Comparison of ENCODE assay signal across 10 cellular contexts in the genomic region with DNA sequence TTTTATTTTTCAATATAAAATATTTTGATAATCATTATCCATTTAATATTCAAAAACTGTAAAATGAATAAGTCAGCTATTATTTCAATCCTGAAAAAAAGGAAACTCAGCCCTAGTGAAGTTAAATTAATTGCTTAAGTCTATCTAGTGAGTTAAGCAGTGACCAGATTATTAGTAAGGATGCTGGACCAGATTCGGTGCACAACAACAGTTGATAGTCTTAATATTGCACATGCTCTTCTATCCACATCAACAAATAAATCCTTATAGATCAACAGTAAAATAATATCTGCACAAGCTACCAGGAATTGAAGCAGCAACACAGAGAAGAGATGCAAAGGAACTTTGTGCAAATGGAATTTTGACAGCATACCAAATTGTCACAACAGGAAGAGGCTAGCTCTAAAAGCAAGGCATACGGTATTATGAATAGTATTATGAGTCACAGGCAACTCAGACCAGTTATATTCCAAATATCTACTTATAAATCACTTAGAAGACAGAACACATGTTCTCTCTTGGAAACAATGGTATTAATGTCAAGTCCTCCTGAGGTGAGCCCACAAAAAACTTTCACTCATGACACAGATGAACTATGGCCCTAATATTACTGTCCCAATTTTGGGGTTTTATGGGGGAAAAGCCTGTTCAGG. TPM values are rescaled to one million over a fixed set of nuclear protein-coding genes. Genes with fewer than 3 reads are reported as not detected.
A peak's percentile ranks its signal among the peaks of the same experiment; 100 is the strongest.
DNase-seq lines count a peak whose midpoint lies in the region; ATAC-seq and TF ChIP-seq lines count a peak whose summit lies in the region.
"Had no signal": no experiment of that assay in that cellular context is flagged by ENCODE, and none has a peak within 500 bp of the region (broad histone marks: within the 10 kb centered on the region; RNA-seq: fewer than 3 reads in every experiment).

No MANE protein-coding gene starts in this region.

- no peak overlapping the region for H3K27ac ChIP-seq in Panc1 (ENCODE audit: low read length)
- H3K27ac ChIP-seq in psoas muscle, result peak overlapping the region; percentile 65
- H3K27ac ChIP-seq: KMS-11, VCaP had no signal

- peaks cover 12% of the 10 kb centered on the region; the same call in 1 of the 2 replicates for H3K36me3 ChIP-seq in Panc1 (ENCODE audit: control insufficient read depth, insufficient read depth, low read length)
- peaks cover 0 to 32% of the 10 kb centered on the region in 2 donors for H3K36me3 ChIP-seq in psoas muscle (ENCODE audit: insufficient read depth in 1 of 2, low read depth in 1 of 2)

- 0 out of 2 replicates have a peak, but pooled peaks cover 7% of the 10 kb centered on the region for H3K4me1 ChIP-seq in Panc1 (ENCODE audit: control insufficient read depth, insufficient read depth, low read length)
- peaks cover 9% of the 10 kb centered on the region for H3K4me1 ChIP-seq in psoas muscle

- POLR2A ChIA-PET in Panc1 (lab: Charles Lee), result no interaction called here

- CTCF ChIA-PET in Panc1 (lab: Charles Lee), result no interaction called here

- no peaks in the 10 kb centered on the region for H3K27me3 ChIP-seq in Panc1 (ENCODE audit: control insufficient read depth, insufficient read depth, low read length)
- no peaks in the 10 kb centered on the region for H3K27me3 ChIP-seq in psoas muscle (ENCODE audit: insufficient read depth in 3 of 3, low read length in 2 of 3)

- DNase-seq in EH (ENCODE audit: low read depth), result peak; percentile 81
- DNase-seq in Panc1 (ENCODE audit: low read depth, low spot score), result no peak
- DNase-seq in epithelial cell of esophagus (ENCODE audit: low read depth), result peak; percentile 55
- no peak for DNase-seq in psoas muscle
- no peak for DNase-seq in HuH-7.5 (ENCODE audit: low spot score)
- DNase-seq in Ammon's horn (ENCODE audit: low spot score), result no peak

- 29 to 40% (median 34%) methylated on average over 2 of the region's 2 CpGs for WGBS in psoas muscle, 3 donors

- H3K9me3 ChIP-seq in Panc1 (ENCODE audit: control insufficient read depth, insufficient read depth, low read depth, low read length) (no peaks in the 10 kb centered on the region), psoas muscle (no peaks in the 10 kb centered on the region)

- H3K4me3 ChIP-seq in Panc1 (ENCODE audit: low read depth in 2 of 2, low read length in 2 of 2) (no peak overlapping the region), epithelial cell of esophagus (ENCODE audit: low read length) (no peak overlapping the region), psoas muscle (no peak overlapping the region)
- H3K4me3 ChIP-seq: smooth muscle cell had no signal

- TF ChIP-seq CTCF in Panc1 (IDR thresholded peaks at IDR 0.05) (no peak), epithelial cell of esophagus (IDR thresholded peaks at IDR 0.05; ENCODE audit: insufficient read depth, low read depth, low read length, missing control alignments) (no peak), psoas muscle (IDR thresholded peaks at IDR 0.05) (no peak)

- peak; percentile 70; the same call in 1 of the 2 replicates for ATAC-seq in Panc1
- peak; percentile 83 to 98 (median 97) for ATAC-seq in psoas muscle
- no peak for ATAC-seq in GM21390 (IDR thresholded peaks at IDR 0.05; ENCODE audit: unreplicated experiment)

- intact Hi-C loops in Panc1 (cut with micrococcal nuclease; ENCODE audit: unreplicated experiment), result no loop called here
- intact Hi-C loops in psoas muscle (cut with DNase I), result no loop called here

- no TSS peak for BruUV-seq in Panc1 (replicated peaks; lab: Mats Ljungman, UMichigan)

- in situ Hi-C loops in Panc1 (cut with HindIII; ENCODE audit: low pct_unique_long_range_greater_than_20kb, low sequenced_read_pairs), result no loop called here

RNA-seq across cellular contexts. Expression of gene VPS13C, which starts 24.9 kb away (rescaled TPM):
- total RNA-seq in Panc1 (2021; ENCODE audit: unreplicated experiment), result 47.3 TPM
- polyA plus RNA-seq in Panc1 (2012; ENCODE audit: insufficient read length), result 9.2 TPM
- total RNA-seq in psoas muscle, result 10 to 100 TPM; 24.8 to 34.1 (median 30.6) TPM
- polyA plus RNA-seq in psoas muscle, result 1 to 10 TPM; 7.1 to 9.8 (median 8.0) TPM

RNA-seq across cellular contexts. Expression of gene C2CD4A, which starts 31.4 kb away (rescaled TPM):
- 0.15 TPM for total RNA-seq in Panc1 (2021; ENCODE audit: unreplicated experiment)
- polyA plus RNA-seq in Panc1 (2012; ENCODE audit: insufficient read length), result not detected
- total RNA-seq in psoas muscle, result 1 to 10 TPM in 1 of 4 donors, under 1 TPM in 3; 0.09 to 2.3 (median 0.45) TPM
- polyA plus RNA-seq in psoas muscle, result 1 to 10 TPM in 1 of 3 donors, under 1 TPM in 2; 0.04 to 6.7 (median 0.19) TPM

Comparison
In these comparisons a context has a peak if more than half of its experiments do, and no peak if none do; other contexts are left out.
1. DNase-seq: peak in EH (single experiment) and epithelial cell of esophagus (single experiment); none in Panc1 (single experiment), psoas muscle (0 of 2), HuH-7.5 (single experiment) and Ammon's horn (single experiment).